In genomic region chr4:1795304-1796195, GRCh38 we compare ENCODE assay signal across 1 cellular context.
TF ChIP-seq lines count a peak whose summit lies in the region.

No MANE protein-coding gene starts in this region.

TF ChIP-seq in HepG2, 621 proteins besides CTCF, POLR2A, EP300 and RAD21 (continued from another document and continues in another):
- TF ChIP-seq THAP7 (CRISPR knock-in tag; IDR thresholded peaks at IDR 0.05) (0 out of 2 replicates have a peak, but pooled peaks have one; percentile 49), AFF4 (CRISPR knock-in tag; IDR thresholded peaks at IDR 0.05) (peak; percentile 77; the same call in 1 of the 2 replicates), RARA (CRISPR knock-in tag; IDR thresholded peaks at IDR 0.05) (peak; percentile 79), ZNF343 (CRISPR knock-in tag; IDR thresholded peaks at IDR 0.05) (peak; percentile 71; the same call in 1 of the 2 replicates), ZNF761 (CRISPR knock-in tag; conservative IDR thresholded peaks at IDR 0.05) (0 out of 2 replicates have a peak, but pooled peaks have one; percentile 70), FOSL2 (CRISPR knock-in tag; IDR thresholded peaks at IDR 0.05) (0 out of 2 replicates have a peak, but pooled peaks have one; percentile 24), CAMTA2 (CRISPR knock-in tag; IDR thresholded peaks at IDR 0.05; ENCODE audit: borderline replicate concordance) (0 out of 2 replicates have a peak, but pooled peaks have one; percentile 30), MBD4 (IDR thresholded peaks at IDR 0.05; ENCODE audit: borderline replicate concordance, low read length) (no peak), ZNF281 (CRISPR knock-in tag; IDR thresholded peaks at IDR 0.05; ENCODE audit: borderline replicate concordance) (peak; percentile 99), PATZ1 (CRISPR knock-in tag; IDR thresholded peaks at IDR 0.05) (peak; percentile 98), ZBTB34 (CRISPR knock-in tag; IDR thresholded peaks at IDR 0.05) (peak; percentile 85; the same call in 1 of the 2 replicates), SMAD3 (CRISPR knock-in tag; IDR thresholded peaks at IDR 0.05) (peak; percentile 59), ARID4A (CRISPR knock-in tag; IDR thresholded peaks at IDR 0.05; ENCODE audit: borderline replicate concordance) (peak; percentile 81), MXD4 (CRISPR knock-in tag; IDR thresholded peaks at IDR 0.05) (0 out of 2 replicates have a peak, but pooled peaks have one; percentile 22), SP1 (IDR thresholded peaks at IDR 0.05) (no peak), SP1 (CRISPR knock-in tag; IDR thresholded peaks at IDR 0.05) (peak; percentile 28; the same call in 1 of the 2 replicates), ZNF441 (CRISPR knock-in tag; IDR thresholded peaks at IDR 0.05; ENCODE audit: borderline replicate concordance) (peak; percentile 40; the same call in 1 of the 2 replicates), ZNF564 (CRISPR knock-in tag; IDR thresholded peaks at IDR 0.05) (0 out of 2 replicates have a peak, but pooled peaks have one; percentile 54), EHMT2 (IDR thresholded peaks at IDR 0.05; ENCODE audit: borderline replicate concordance, low read depth, low read length) (no peak), SOX5 (CRISPR knock-in tag; IDR thresholded peaks at IDR 0.05; ENCODE audit: borderline replicate concordance) (peak; percentile 67; the same call in 1 of the 2 replicates), RFXAP (CRISPR knock-in tag; IDR thresholded peaks at IDR 0.05; ENCODE audit: borderline replicate concordance) (no peak), HOXA3 (CRISPR knock-in tag; IDR thresholded peaks at IDR 0.05) (peak; percentile 88), SATB2 (CRISPR knock-in tag; IDR thresholded peaks at IDR 0.05) (0 out of 2 replicates have a peak, but pooled peaks have one; percentile 54), PCBP1 (IDR thresholded peaks at IDR 0.05; ENCODE audit: borderline replicate concordance, low read depth, low read length) (peak; percentile 81; the same call in 1 of the 2 replicates), ZNF430 (CRISPR knock-in tag; IDR thresholded peaks at IDR 0.05) (no peak), ETV6 (CRISPR knock-in tag; conservative IDR thresholded peaks at IDR 0.05) (no peak), ZFP41 (CRISPR knock-in tag; IDR thresholded peaks at IDR 0.05; ENCODE audit: borderline replicate concordance) (no peak), NR2C2 (CRISPR knock-in tag; IDR thresholded peaks at IDR 0.05; ENCODE audit: borderline replicate concordance) (peak; percentile 82), ZNF205 (CRISPR knock-in tag; IDR thresholded peaks at IDR 0.05) (0 out of 2 replicates have a peak, but pooled peaks have one; percentile 45), TMF1 (CRISPR knock-in tag; IDR thresholded peaks at IDR 0.05; ENCODE audit: low read depth) (no peak; the same call in 1 of the 2 replicates), ZNF274 (CRISPR knock-in tag; IDR thresholded peaks at IDR 0.05) (no peak), THAP9 (CRISPR knock-in tag; IDR thresholded peaks at IDR 0.05; ENCODE audit: borderline replicate concordance) (no peak), HOMEZ (CRISPR knock-in tag; IDR thresholded peaks at IDR 0.05; ENCODE audit: low read depth) (no peak), NR3C1 (CRISPR knock-in tag; IDR thresholded peaks at IDR 0.05) (no peak), TAF1 (CRISPR knock-in tag; IDR thresholded peaks at IDR 0.05) (peak; percentile 72; the same call in 1 of the 2 replicates), ZFP36L2 (CRISPR knock-in tag; IDR thresholded peaks at IDR 0.05) (no peak), MLLT10 (CRISPR knock-in tag; IDR thresholded peaks at IDR 0.05) (0 out of 2 replicates have a peak, but pooled peaks have one; percentile 72), PHF20 (CRISPR knock-in tag; IDR thresholded peaks at IDR 0.05) (no peak), PHF8 (CRISPR knock-in tag; IDR thresholded peaks at IDR 0.05) (peak; percentile 46; the same call in 1 of the 2 replicates), ZC3H13 (CRISPR knock-in tag; IDR thresholded peaks at IDR 0.05) (no peak), GATAD2A (CRISPR knock-in tag; IDR thresholded peaks at IDR 0.05) (peak; percentile 94), NPAS2 (CRISPR knock-in tag; IDR thresholded peaks at IDR 0.05; ENCODE audit: borderline replicate concordance) (no peak), GABPB1 (CRISPR knock-in tag; IDR thresholded peaks at IDR 0.05) (peak; percentile 66)
